Comparison of ENCODE assay signal across 1 cellular context in the genomic region with DNA sequence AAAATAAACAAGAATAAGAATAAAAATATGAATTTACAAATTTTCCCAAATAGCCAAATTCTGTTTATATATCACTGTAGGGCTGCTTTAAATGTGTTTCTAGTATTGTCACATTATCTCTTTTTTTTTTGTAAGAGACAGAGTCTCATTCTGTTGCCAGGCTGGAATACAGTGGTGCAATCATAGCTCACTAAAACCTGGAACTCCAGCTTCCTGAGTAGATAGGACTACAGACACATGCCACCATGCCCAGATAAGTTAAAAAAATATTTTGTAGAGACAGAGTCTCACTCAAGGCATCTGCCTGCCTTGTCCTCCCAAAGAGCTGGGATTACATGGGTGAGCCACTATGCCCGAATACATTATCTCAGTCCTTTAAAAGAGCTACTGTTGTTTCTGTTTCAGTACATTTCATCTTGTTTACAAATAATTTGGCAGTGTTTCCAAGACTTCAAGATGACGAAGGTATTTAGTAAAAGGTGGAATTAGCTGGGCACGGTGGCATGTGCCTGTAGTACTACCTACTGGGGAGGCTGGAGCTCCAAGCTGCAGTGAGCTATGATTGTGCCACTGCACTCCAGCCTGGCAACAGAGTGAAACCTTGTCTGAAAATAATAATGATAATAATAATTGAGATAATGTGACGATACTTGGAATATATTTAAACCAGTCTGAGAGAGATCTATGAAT.
TF ChIP-seq lines count a peak whose summit lies in the region.

No MANE protein-coding gene starts in this region.

TF ChIP-seq in HepG2, 621 proteins besides CTCF, POLR2A, EP300 and RAD21 (continued from another document):
- TF ChIP-seq, protein P1, sequence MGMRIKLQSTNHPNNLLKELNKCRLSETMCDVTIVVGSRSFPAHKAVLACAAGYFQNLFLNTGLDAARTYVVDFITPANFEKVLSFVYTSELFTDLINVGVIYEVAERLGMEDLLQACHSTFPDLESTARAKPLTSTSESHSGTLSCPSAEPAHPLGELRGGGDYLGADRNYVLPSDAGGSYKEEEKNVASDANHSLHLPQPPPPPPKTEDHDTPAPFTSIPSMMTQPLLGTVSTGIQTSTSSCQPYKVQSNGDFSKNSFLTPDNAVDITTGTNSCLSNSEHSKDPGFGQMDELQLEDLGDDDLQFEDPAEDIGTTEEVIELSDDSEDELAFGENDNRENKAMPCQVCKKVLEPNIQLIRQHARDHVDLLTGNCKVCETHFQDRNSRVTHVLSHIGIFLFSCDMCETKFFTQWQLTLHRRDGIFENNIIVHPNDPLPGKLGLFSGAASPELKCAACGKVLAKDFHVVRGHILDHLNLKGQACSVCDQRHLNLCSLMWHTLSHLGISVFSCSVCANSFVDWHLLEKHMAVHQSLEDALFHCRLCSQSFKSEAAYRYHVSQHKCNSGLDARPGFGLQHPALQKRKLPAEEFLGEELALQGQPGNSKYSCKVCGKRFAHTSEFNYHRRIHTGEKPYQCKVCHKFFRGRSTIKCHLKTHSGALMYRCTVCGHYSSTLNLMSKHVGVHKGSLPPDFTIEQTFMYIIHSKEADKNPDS (CRISPR knock-in tag; IDR thresholded peaks at IDR 0.05), result no peak
- TF ChIP-seq ZNF841 (CRISPR knock-in tag; IDR thresholded peaks at IDR 0.05; ENCODE audit: borderline replicate concordance), result no peak
- TF ChIP-seq FOXJ3 (CRISPR knock-in tag; IDR thresholded peaks at IDR 0.05; ENCODE audit: borderline replicate concordance), result no peak
- TF ChIP-seq, protein P2, sequence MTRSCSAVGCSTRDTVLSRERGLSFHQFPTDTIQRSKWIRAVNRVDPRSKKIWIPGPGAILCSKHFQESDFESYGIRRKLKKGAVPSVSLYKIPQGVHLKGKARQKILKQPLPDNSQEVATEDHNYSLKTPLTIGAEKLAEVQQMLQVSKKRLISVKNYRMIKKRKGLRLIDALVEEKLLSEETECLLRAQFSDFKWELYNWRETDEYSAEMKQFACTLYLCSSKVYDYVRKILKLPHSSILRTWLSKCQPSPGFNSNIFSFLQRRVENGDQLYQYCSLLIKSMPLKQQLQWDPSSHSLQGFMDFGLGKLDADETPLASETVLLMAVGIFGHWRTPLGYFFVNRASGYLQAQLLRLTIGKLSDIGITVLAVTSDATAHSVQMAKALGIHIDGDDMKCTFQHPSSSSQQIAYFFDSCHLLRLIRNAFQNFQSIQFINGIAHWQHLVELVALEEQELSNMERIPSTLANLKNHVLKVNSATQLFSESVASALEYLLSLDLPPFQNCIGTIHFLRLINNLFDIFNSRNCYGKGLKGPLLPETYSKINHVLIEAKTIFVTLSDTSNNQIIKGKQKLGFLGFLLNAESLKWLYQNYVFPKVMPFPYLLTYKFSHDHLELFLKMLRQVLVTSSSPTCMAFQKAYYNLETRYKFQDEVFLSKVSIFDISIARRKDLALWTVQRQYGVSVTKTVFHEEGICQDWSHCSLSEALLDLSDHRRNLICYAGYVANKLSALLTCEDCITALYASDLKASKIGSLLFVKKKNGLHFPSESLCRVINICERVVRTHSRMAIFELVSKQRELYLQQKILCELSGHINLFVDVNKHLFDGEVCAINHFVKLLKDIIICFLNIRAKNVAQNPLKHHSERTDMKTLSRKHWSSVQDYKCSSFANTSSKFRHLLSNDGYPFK (CRISPR knock-in tag; IDR thresholded peaks at IDR 0.05; ENCODE audit: borderline replicate concordance), result no peak
- TF ChIP-seq, protein P3, sequence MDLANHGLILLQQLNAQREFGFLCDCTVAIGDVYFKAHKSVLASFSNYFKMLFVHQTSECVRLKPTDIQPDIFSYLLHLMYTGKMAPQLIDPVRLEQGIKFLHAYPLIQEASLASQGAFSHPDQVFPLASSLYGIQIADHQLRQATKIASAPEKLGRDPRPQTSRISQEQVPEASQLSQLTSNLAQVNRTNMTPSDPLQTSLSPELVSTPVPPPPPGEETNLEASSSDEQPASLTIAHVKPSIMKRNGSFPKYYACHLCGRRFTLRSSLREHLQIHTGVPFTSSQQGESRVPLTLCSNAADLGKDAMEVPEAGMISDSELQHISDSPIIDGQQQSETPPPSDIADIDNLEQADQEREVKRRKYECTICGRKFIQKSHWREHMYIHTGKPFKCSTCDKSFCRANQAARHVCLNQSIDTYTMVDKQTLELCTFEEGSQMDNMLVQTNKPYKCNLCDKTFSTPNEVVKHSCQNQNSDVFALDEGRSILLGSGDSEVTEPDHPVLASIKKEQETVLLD (CRISPR knock-in tag; IDR thresholded peaks at IDR 0.05; ENCODE audit: low read depth), result no peak
- no peak for TF ChIP-seq PCBP2 (optimal IDR thresholded peaks at IDR 0.05; ENCODE audit: low read depth, low read length, poor library complexity, severe bottlenecking)
- no peak for TF ChIP-seq ZNF296 (CRISPR knock-in tag; conservative IDR thresholded peaks at IDR 0.05)
- TF ChIP-seq SUZ12 (IDR thresholded peaks at IDR 0.05; ENCODE audit: low read depth, low read length), result no peak
- TF ChIP-seq ATF7 (IDR thresholded peaks at IDR 0.05), result no peak
- TF ChIP-seq ATF7 (CRISPR knock-in tag; IDR thresholded peaks at IDR 0.05), result no peak
